Comparison of ENCODE assay signal across 8 cellular contexts in genomic region chr1:223843934-223844333, GRCh38. TPM values are rescaled to one million over a fixed set of nuclear protein-coding genes. Genes with fewer than 3 reads are reported as not detected.
DNase-seq lines count a peak whose midpoint lies in the region; ATAC-seq lines count a peak whose summit lies in the region.

No MANE protein-coding gene starts in this region.

- ATAC-seq in activated T-cell treated with anti-CD3 and anti-CD28 coated beads, Interleukin-2, amount 50 U/mL, for 72 hours (replicated peaks in 1 of 2): peak in 1 of 2 donors; percentile 31
- ATAC-seq in GM21619 (IDR thresholded peaks at IDR 0.05; ENCODE audit: unreplicated experiment): no peak

- peak overlapping the region; percentile 91 to 98 for H3K4me3 Mint-ChIP-seq in activated T-cell treated with anti-CD3 and anti-CD28 coated beads, Interleukin-2, amount 50 U/mL, for 72 hours
- H3K4me3 Mint-ChIP-seq in activated CD4-positive, alpha-beta memory T cell treated with anti-CD3 and anti-CD28 coated beads for 36 hours: peak overlapping the region; percentile 98

- peaks cover 0 to 3% of the 10 kb centered on the region in 2 donors for H3K9me3 Mint-ChIP-seq in activated T-cell treated with anti-CD3 and anti-CD28 coated beads, Interleukin-2, amount 50 U/mL, for 72 hours
- H3K9me3 Mint-ChIP-seq in activated CD4-positive, alpha-beta memory T cell treated with anti-CD3 and anti-CD28 coated beads for 36 hours: peaks cover 2% of the 10 kb centered on the region

- WGBS in thymus: 87% methylated on average over 6 of the region's 6 CpGs

- H3K4me3 ChIP-seq in iPS-18a (ENCODE audit: low read length) (peak overlapping the region; percentile 99), thymus (ENCODE audit: low read length) (peak overlapping the region; percentile 97)

- H3K36me3 ChIP-seq in iPS-18a (ENCODE audit: control insufficient read depth, low read depth, low read length): no peaks in the 10 kb centered on the region
- no peaks in the 10 kb centered on the region for H3K36me3 ChIP-seq in thymus (ENCODE audit: control insufficient read depth, insufficient read depth)

- intact Hi-C loops in activated CD4-positive, alpha-beta memory T cell treated with anti-CD3 and anti-CD28 coated beads for 36 hours (cut with micrococcal nuclease): loop anchor here (1.0 to 2.0 kb wide), 5 partner anchors 9 to 149 kb away; partner anchors contain the start of gene CAPN2

- H3K27ac ChIP-seq in iPS-18a (ENCODE audit: low read length): no peak overlapping the region
- H3K27ac ChIP-seq in thymus (ENCODE audit: low read depth): no peak overlapping the region

- H3K27me3 ChIP-seq in iPS-18a (ENCODE audit: control insufficient read depth, insufficient read depth, low read length) (no peaks in the 10 kb centered on the region), thymus (ENCODE audit: control insufficient read depth, insufficient read depth) (no peaks in the 10 kb centered on the region)

- H3K27me3 Mint-ChIP-seq in activated T-cell treated with anti-CD3 and anti-CD28 coated beads, Interleukin-2, amount 50 U/mL, for 72 hours (ENCODE audit: low read depth): no peaks in the 10 kb centered on the region
- no peaks in the 10 kb centered on the region for H3K27me3 Mint-ChIP-seq in activated CD4-positive, alpha-beta memory T cell treated with anti-CD3 and anti-CD28 coated beads for 36 hours

- CTCF ChIA-PET in activated CD4-positive, alpha-beta memory T cell treated with anti-CD3 and anti-CD28 coated beads for 36 hours (lab: Charles Lee): interaction anchor here (0.7 to 3.2 kb wide), 2 partner anchors 15 to 33 kb away, joined by 3 to 13 read pairs; no protein-coding TSS in a partner anchor

- POLR2A ChIA-PET in activated CD4-positive, alpha-beta memory T cell treated with anti-CD3 and anti-CD28 coated beads for 36 hours (lab: Charles Lee): interaction anchor here (1.2 to 4.8 kb wide), 3 partner anchors 9 to 68 kb away, joined by 3 to 119 read pairs (median 17); no protein-coding TSS in a partner anchor

- H3K9ac ChIP-seq in iPS-18a (ENCODE audit: low read length): no peak overlapping the region

- peaks cover 63% of the 10 kb centered on the region for H3K4me1 Mint-ChIP-seq in activated T-cell treated with anti-CD3 and anti-CD28 coated beads, Interleukin-2, amount 50 U/mL, for 72 hours (ENCODE audit: low read depth)
- H3K4me1 Mint-ChIP-seq in activated CD4-positive, alpha-beta memory T cell treated with anti-CD3 and anti-CD28 coated beads for 36 hours (ENCODE audit: low read depth): peaks cover 51% of the 10 kb centered on the region

- no peaks in the 10 kb centered on the region for H3K9me3 ChIP-seq in iPS-18a (ENCODE audit: control insufficient read depth, low read depth, low read length)
- no peaks in the 10 kb centered on the region for H3K9me3 ChIP-seq in thymus (ENCODE audit: control insufficient read depth)

- H3K4me1 ChIP-seq in iPS-18a (ENCODE audit: control insufficient read depth, low read depth, low read length) (peaks cover 10% of the 10 kb centered on the region), thymus (ENCODE audit: control insufficient read depth, insufficient read depth, low read length) (peaks cover 12% of the 10 kb centered on the region)

- peak overlapping the region; percentile 99 for H3K27ac Mint-ChIP-seq in activated T-cell treated with anti-CD3 and anti-CD28 coated beads, Interleukin-2, amount 50 U/mL, for 72 hours
- peak overlapping the region; percentile 100 for H3K27ac Mint-ChIP-seq in activated CD4-positive, alpha-beta memory T cell treated with anti-CD3 and anti-CD28 coated beads for 36 hours

- H3K36me3 Mint-ChIP-seq in activated T-cell treated with anti-CD3 and anti-CD28 coated beads, Interleukin-2, amount 50 U/mL, for 72 hours (ENCODE audit: insufficient read depth in 2 of 2): peaks cover 5 to 8% of the 10 kb centered on the region in 2 donors
- peaks cover 10% of the 10 kb centered on the region for H3K36me3 Mint-ChIP-seq in activated CD4-positive, alpha-beta memory T cell treated with anti-CD3 and anti-CD28 coated beads for 36 hours

- DNase-seq in activated T-cell treated with anti-CD3 and anti-CD28 coated beads, Interleukin-2, amount 50 U/mL, for 72 hours: no peak
- DNase-seq in activated T-cell treated with anti-CD3 and anti-CD28 coated beads, Interleukin-2, amount 50 U/mL, for 1 hour: no peak
- no peak for DNase-seq in activated CD4-positive, alpha-beta memory T cell treated with anti-CD3 and anti-CD28 coated beads for 36 hours
- DNase-seq in NCI-H1417 treated with DMSO at 0.1 percent for 48 hours (lab: John Stamatoyannopoulos, UW) (no peak), NCI-H2171 treated with DMSO at 0.1 percent for 48 hours (lab: John Stamatoyannopoulos, UW) (no peak)

RNA-seq across cellular contexts. Expression of gene TP53BP2, which starts 1.8 kb away (rescaled TPM):
- 10 to 100 TPM; 54.6 to 58.1 TPM for total RNA-seq in activated T-cell treated with anti-CD3 and anti-CD28 coated beads, Interleukin-2, amount 50 U/mL, for 72 hours
- total RNA-seq in activated CD4-positive, alpha-beta memory T cell treated with anti-CD3 and anti-CD28 coated beads for 36 hours: 10 to 100 TPM; 56.0 to 58.7 TPM
- polyA plus RNA-seq in thymus: 15.2 TPM
